1 cellular context compared by ENCODE assay signal in genomic region chr1:148334339-148335130, GRCh38.
TF ChIP-seq lines count a peak whose summit lies in the region.

No MANE protein-coding gene starts in this region.

TF ChIP-seq in K562, 482 proteins besides CTCF, POLR2A, EP300 and RAD21 (continued from another document and continues in another):
- TF ChIP-seq, protein P1, sequence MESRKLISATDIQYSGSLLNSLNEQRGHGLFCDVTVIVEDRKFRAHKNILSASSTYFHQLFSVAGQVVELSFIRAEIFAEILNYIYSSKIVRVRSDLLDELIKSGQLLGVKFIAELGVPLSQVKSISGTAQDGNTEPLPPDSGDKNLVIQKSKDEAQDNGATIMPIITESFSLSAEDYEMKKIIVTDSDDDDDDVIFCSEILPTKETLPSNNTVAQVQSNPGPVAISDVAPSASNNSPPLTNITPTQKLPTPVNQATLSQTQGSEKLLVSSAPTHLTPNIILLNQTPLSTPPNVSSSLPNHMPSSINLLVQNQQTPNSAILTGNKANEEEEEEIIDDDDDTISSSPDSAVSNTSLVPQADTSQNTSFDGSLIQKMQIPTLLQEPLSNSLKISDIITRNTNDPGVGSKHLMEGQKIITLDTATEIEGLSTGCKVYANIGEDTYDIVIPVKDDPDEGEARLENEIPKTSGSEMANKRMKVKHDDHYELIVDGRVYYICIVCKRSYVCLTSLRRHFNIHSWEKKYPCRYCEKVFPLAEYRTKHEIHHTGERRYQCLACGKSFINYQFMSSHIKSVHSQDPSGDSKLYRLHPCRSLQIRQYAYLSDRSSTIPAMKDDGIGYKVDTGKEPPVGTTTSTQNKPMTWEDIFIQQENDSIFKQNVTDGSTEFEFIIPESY (CRISPR knock-in tag; IDR thresholded peaks at IDR 0.05) = no peak
- TF ChIP-seq, protein P2, sequence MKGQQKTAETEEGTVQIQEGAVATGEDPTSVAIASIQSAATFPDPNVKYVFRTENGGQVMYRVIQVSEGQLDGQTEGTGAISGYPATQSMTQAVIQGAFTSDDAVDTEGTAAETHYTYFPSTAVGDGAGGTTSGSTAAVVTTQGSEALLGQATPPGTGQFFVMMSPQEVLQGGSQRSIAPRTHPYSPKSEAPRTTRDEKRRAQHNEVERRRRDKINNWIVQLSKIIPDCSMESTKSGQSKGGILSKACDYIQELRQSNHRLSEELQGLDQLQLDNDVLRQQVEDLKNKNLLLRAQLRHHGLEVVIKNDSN (CRISPR knock-in tag; IDR thresholded peaks at IDR 0.05) = no peak; the same call in 1 of the 2 replicates
- TF ChIP-seq TEAD1 (CRISPR knock-in tag; IDR thresholded peaks at IDR 0.05) = peak; percentile 75 to 94
- TF ChIP-seq C11orf30 (IDR thresholded peaks at IDR 0.05; ENCODE audit: low read depth) = peak; percentile 79
- TF ChIP-seq TCFL5 (CRISPR knock-in tag; conservative IDR thresholded peaks at IDR 0.05) = peak; percentile 61
- TF ChIP-seq, protein P3, sequence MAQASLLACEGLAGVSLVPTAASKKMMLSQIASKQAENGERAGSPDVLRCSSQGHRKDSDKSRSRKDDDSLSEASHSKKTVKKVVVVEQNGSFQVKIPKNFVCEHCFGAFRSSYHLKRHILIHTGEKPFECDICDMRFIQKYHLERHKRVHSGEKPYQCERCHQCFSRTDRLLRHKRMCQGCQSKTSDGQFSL (CRISPR knock-in tag; IDR thresholded peaks at IDR 0.05) = peak; percentile 55; the same call in 1 of the 2 replicates
- TF ChIP-seq, protein P3 (tag; IDR thresholded peaks at IDR 0.05) = no peak
- peak; percentile 40; the same call in 1 of the 2 replicates for TF ChIP-seq ZBTB34 (CRISPR knock-in tag; IDR thresholded peaks at IDR 0.05)
- TF ChIP-seq XRCC4 (IDR thresholded peaks at IDR 0.05; ENCODE audit: extremely low read depth, insufficient read depth, insufficient read length) = no peak
- peak; percentile 27; the same call in 1 of the 2 replicates for TF ChIP-seq ZHX1 (conservative IDR thresholded peaks at IDR 0.05; ENCODE audit: low read length)
- TF ChIP-seq ZNF518B (CRISPR knock-in tag; IDR thresholded peaks at IDR 0.05) = peak; percentile 87
- TF ChIP-seq HES1 (IDR thresholded peaks at IDR 0.05; ENCODE audit: low read depth) = 0 out of 2 replicates have a peak, but pooled peaks have one; percentile 10
- no peak; a peak in 1 of 4 replicates for TF ChIP-seq ZNF639 (CRISPR knock-in tag; conservative IDR thresholded peaks at IDR 0.05 in 1 of 2, IDR thresholded peaks at IDR 0.05 in 1 of 2)
- TF ChIP-seq FOXJ2 (tag; IDR thresholded peaks at IDR 0.05) = peak; percentile 83; the same call in 1 of the 2 replicates
- TF ChIP-seq NEUROD1 (IDR thresholded peaks at IDR 0.05; ENCODE audit: borderline replicate concordance, low read depth, low read length, partially characterized antibody) = peak; percentile 86
- TF ChIP-seq ZNF445 (CRISPR knock-in tag; IDR thresholded peaks at IDR 0.05; ENCODE audit: low read depth) = 0 out of 2 replicates have a peak, but pooled peaks have one; percentile 92
- peak; percentile 80 for TF ChIP-seq HDAC3 (IDR thresholded peaks at IDR 0.05; ENCODE audit: borderline replicate concordance, partially characterized antibody)
- peak; percentile 70 for TF ChIP-seq HCFC1 (IDR thresholded peaks at IDR 0.05; ENCODE audit: low read depth, low read length)
- TF ChIP-seq, protein P4, sequence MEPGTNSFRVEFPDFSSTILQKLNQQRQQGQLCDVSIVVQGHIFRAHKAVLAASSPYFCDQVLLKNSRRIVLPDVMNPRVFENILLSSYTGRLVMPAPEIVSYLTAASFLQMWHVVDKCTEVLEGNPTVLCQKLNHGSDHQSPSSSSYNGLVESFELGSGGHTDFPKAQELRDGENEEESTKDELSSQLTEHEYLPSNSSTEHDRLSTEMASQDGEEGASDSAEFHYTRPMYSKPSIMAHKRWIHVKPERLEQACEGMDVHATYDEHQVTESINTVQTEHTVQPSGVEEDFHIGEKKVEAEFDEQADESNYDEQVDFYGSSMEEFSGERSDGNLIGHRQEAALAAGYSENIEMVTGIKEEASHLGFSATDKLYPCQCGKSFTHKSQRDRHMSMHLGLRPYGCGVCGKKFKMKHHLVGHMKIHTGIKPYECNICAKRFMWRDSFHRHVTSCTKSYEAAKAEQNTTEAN (CRISPR knock-in tag; IDR thresholded peaks at IDR 0.05) = peak; percentile 92; the same call in 1 of the 2 replicates
- TF ChIP-seq SMARCA5 (IDR thresholded peaks at IDR 0.05) = no peak
- TF ChIP-seq HSF4 (CRISPR knock-in tag; IDR thresholded peaks at IDR 0.05; ENCODE audit: borderline replicate concordance) = no peak
- peak; percentile 72; the same call in 1 of the 2 replicates for TF ChIP-seq E4F1 (CRISPR knock-in tag; IDR thresholded peaks at IDR 0.05; ENCODE audit: borderline replicate concordance)
- TF ChIP-seq SRSF7 (optimal IDR thresholded peaks at IDR 0.05; ENCODE audit: low read depth, low read length) = no peak
- peak; percentile 65; the same call in 1 of the 2 replicates for TF ChIP-seq SMAD4 (CRISPR knock-in tag; conservative IDR thresholded peaks at IDR 0.05)
- TF ChIP-seq FOXK1 (CRISPR knock-in tag; IDR thresholded peaks at IDR 0.05; ENCODE audit: borderline replicate concordance) = peak; percentile 98
- TF ChIP-seq ATF6 (CRISPR knock-in tag; IDR thresholded peaks at IDR 0.05) = no peak
- TF ChIP-seq SNIP1 (IDR thresholded peaks at IDR 0.05; ENCODE audit: low read depth) = peak; percentile 45; the same call in 1 of the 2 replicates
- TF ChIP-seq HOXB6 (CRISPR knock-in tag; IDR thresholded peaks at IDR 0.05; ENCODE audit: borderline replicate concordance) = peak; percentile 87
- no peak for TF ChIP-seq CBX8 (IDR thresholded peaks at IDR 0.05; ENCODE audit: borderline replicate concordance, extremely low read depth, low read depth, low read length, poor library complexity, severe bottlenecking)
- TF ChIP-seq MEIS2 (IDR thresholded peaks at IDR 0.05; ENCODE audit: partially characterized antibody) = peak; percentile 77
- TF ChIP-seq FUS (optimal IDR thresholded peaks at IDR 0.05; ENCODE audit: low read depth, low read length) = peak; percentile 96
- TF ChIP-seq, protein P5, sequence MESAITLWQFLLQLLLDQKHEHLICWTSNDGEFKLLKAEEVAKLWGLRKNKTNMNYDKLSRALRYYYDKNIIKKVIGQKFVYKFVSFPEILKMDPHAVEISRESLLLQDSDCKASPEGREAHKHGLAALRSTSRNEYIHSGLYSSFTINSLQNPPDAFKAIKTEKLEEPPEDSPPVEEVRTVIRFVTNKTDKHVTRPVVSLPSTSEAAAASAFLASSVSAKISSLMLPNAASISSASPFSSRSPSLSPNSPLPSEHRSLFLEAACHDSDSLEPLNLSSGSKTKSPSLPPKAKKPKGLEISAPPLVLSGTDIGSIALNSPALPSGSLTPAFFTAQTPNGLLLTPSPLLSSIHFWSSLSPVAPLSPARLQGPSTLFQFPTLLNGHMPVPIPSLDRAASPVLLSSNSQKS (CRISPR knock-in tag; IDR thresholded peaks at IDR 0.05) = peak; percentile 89
- TF ChIP-seq ETS2 (tag; IDR thresholded peaks at IDR 0.05; ENCODE audit: borderline replicate concordance, poor library complexity, severe bottlenecking) = no peak
- peak; percentile 73 for TF ChIP-seq CHD2 (IDR thresholded peaks at IDR 0.05; ENCODE audit: low read depth, low read length)
- TF ChIP-seq ZNF253 (CRISPR knock-in tag; conservative IDR thresholded peaks at IDR 0.05) = peak; percentile 94
- TF ChIP-seq ZFX (CRISPR knock-in tag; IDR thresholded peaks at IDR 0.05) = peak; percentile 33; the same call in 1 of the 2 replicates
